In the genomic region with DNA sequence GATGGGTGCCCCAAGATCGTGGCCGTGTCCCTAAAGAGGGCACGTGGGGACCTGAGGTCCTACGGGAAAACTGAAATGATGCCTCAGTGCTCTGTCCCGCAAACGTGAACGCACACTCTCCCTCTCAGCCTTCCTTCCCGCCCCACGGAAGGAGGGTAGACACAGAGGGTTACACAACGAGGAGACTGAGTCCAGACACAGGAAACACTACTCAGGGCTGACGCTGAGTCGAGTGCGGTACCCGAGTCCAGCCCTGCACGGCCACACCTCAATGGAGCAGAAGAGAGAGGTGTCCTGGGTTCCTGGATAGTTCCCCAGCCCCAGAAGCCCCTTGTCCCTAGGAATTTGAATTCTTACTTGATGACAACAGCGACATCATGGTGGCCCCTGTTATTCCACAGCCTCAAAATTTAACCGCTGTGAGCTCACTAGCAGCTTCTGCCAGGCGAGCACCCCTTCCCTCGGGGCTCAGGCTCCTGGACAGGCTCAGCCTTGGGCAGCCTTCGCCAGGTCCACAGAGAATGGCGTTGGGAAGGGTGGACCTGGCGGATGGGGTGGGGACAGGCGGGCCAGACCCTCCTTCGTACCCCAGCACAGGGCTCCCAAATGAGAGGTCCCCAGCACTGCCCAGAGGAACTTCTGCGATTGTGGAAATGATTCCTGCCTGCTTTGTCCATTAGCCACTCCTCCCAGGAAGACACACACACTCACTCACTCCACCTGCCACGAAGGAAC, we compare ENCODE assay signal across 8 cellular contexts. TPM values are rescaled to one million over a fixed set of nuclear protein-coding genes. Genes with fewer than 3 reads are reported as not detected.
A peak's percentile ranks its signal among the peaks of the same experiment; 100 is the strongest.
DNase-seq lines count a peak whose midpoint lies in the region; ATAC-seq and TF ChIP-seq lines count a peak whose summit lies in the region.

No MANE protein-coding gene starts in this region.

- TF ChIP-seq POLR2A in adrenal gland (IDR thresholded peaks at IDR 0.05) (no peak), spleen (IDR thresholded peaks at IDR 0.05) (no peak)

- peak overlapping the region; percentile 39; the same call in 1 of the 2 replicates for H2AFZ ChIP-seq in OCI-LY3 (ENCODE audit: low read depth, low read length)

- DNase-seq in COLO668 (lab: John Stamatoyannopoulos, UW; ENCODE audit: unreplicated experiment): peak; percentile 39
- peak; percentile 12 to 63 (median 25) for DNase-seq in adrenal gland
- peak; percentile 86 for DNase-seq in spleen
- no peak for DNase-seq in NCI-H1092 (lab: John Stamatoyannopoulos, UW)
- no peak for DNase-seq in GM20000 (ENCODE audit: low spot score)

- H3K9me3 ChIP-seq in OCI-LY3 (ENCODE audit: insufficient read depth, low read length): no peaks in the 10 kb centered on the region
- H3K9me3 ChIP-seq in adrenal gland (replicated peaks in 1 of 3): no peaks in the 10 kb centered on the region
- H3K9me3 ChIP-seq in iPS-18a (ENCODE audit: control insufficient read depth, low read depth, low read length): no peaks in the 10 kb centered on the region
- no peaks in the 10 kb centered on the region for H3K9me3 ChIP-seq in spleen

- H3K27ac ChIP-seq in OCI-LY3 (ENCODE audit: low read length) (peak overlapping the region; percentile 46; the same call in 1 of the 2 replicates), adrenal gland (peak overlapping the region in 4 of 5 donors; percentile 74 to 97 (median 88)), iPS-18a (ENCODE audit: low read length) (no peak overlapping the region), spleen (peak overlapping the region; percentile 93 to 100 (median 96))

- WGBS in adrenal gland, 4 donors: 44 to 52% (median 48%) methylated on average over 15 to 26 of the region's 26 CpGs
- WGBS in spleen, 5 donors: 22 to 39% (median 30%) methylated on average over 20 to 26 of the region's 26 CpGs

- H3K36me3 ChIP-seq in OCI-LY3 (replicated peaks; ENCODE audit: low read depth, low read length) (peaks cover 6% of the 10 kb centered on the region), adrenal gland (replicated peaks in 1 of 2) (no peaks in the 10 kb centered on the region), iPS-18a (ENCODE audit: control insufficient read depth, low read depth, low read length) (no peaks in the 10 kb centered on the region), spleen (peaks cover 0 to 34% (median 1%) of the 10 kb centered on the region in 6 donors)

- peak overlapping the region; percentile 94 for H3K4me3 ChIP-seq in OCI-LY3 (ENCODE audit: low read length)
- peak overlapping the region in 2 of 4 donors; percentile 55 to 76 for H3K4me3 ChIP-seq in adrenal gland
- H3K4me3 ChIP-seq in iPS-18a (ENCODE audit: low read length): peak overlapping the region; percentile 51
- H3K4me3 ChIP-seq in spleen: peak overlapping the region; percentile 53 to 78 (median 60)

- peak overlapping the region; percentile 99 for H3K4me2 ChIP-seq in OCI-LY3 (ENCODE audit: low read length)

- TF ChIP-seq CTCF in OCI-LY3 (IDR thresholded peaks at IDR 0.05; ENCODE audit: low read depth, low read length) (no peak), adrenal gland (IDR thresholded peaks at IDR 0.05) (no peak), spleen (IDR thresholded peaks at IDR 0.05 in 8 of 11, conservative IDR thresholded peaks at IDR 0.05 in 3 of 11) (no peak), GM20000 (IDR thresholded peaks at IDR 0.05; ENCODE audit: extremely low read depth, missing control alignments) (no peak)

- H3K9ac ChIP-seq in OCI-LY3 (ENCODE audit: low read length) (peak overlapping the region; percentile 87), iPS-18a (ENCODE audit: low read length) (no peak overlapping the region)

- H3K27me3 ChIP-seq in OCI-LY3 (ENCODE audit: low read depth, low read length) (no peaks in the 10 kb centered on the region), adrenal gland (no peaks in the 10 kb centered on the region), iPS-18a (ENCODE audit: control insufficient read depth, insufficient read depth, low read length) (peaks cover 38% of the 10 kb centered on the region), spleen (replicated peaks in 1 of 7) (no peaks in the 10 kb centered on the region)

- intact Hi-C loops in adrenal gland (cut with DNase I): no loop called here
- intact Hi-C loops in spleen (cut with DNase I; ENCODE audit: low total_unique reads): no loop called here

- no peak for ATAC-seq in GM21360 (IDR thresholded peaks at IDR 0.05; ENCODE audit: unreplicated experiment)

- H3K4me1 ChIP-seq in OCI-LY3 (ENCODE audit: low read length): peaks cover 39% of the 10 kb centered on the region
- H3K4me1 ChIP-seq in adrenal gland (replicated peaks in 1 of 2): peaks cover 33 to 49% of the 10 kb centered on the region in 2 donors
- H3K4me1 ChIP-seq in iPS-18a (ENCODE audit: control insufficient read depth, low read depth, low read length): no peaks in the 10 kb centered on the region
- H3K4me1 ChIP-seq in spleen: peaks cover 58 to 93% (median 84%) of the 10 kb centered on the region in 6 donors

- peaks cover 9% of the 10 kb centered on the region; the same call in 1 of the 2 replicates for H4K20me1 ChIP-seq in OCI-LY3 (ENCODE audit: insufficient read depth, low read length)

- H3K79me2 ChIP-seq in OCI-LY3 (ENCODE audit: low read length): peaks cover 31% of the 10 kb centered on the region

RNA-seq across cellular contexts. Expression of gene RNPEPL1, which starts 1.0 kb away (rescaled TPM):
- total RNA-seq in adrenal gland: 10 to 100 TPM; 37.0 to 93.3 (median 59.5) TPM
- 100 to 1,000 TPM in 2 of 3 donors, 1 to 10 TPM in 1; 5.1 to 259 (median 110) TPM for polyA plus RNA-seq in adrenal gland
- total RNA-seq in spleen: 100 to 1,000 TPM in 2 of 7 donors, 10 to 100 TPM in 5; 57.2 to 116 (median 73.0) TPM
- 100 to 1,000 TPM in 2 of 3 donors, 10 to 100 TPM in 1; 79.8 to 165 (median 107) TPM for polyA plus RNA-seq in spleen

RNA-seq across cellular contexts. Expression of gene DUSP28, which starts 7.1 kb away (rescaled TPM):
- total RNA-seq in adrenal gland (10 to 100 TPM in 3 of 8 donors, 1 to 10 TPM in 5; 4.9 to 22.2 (median 8.3) TPM), spleen (10 to 100 TPM in 1 of 7 donors, 1 to 10 TPM in 6; 5.9 to 13.6 (median 7.1) TPM)
- polyA plus RNA-seq in adrenal gland (10 to 100 TPM in 1 of 3 donors, 1 to 10 TPM in 2; 7.2 to 14.5 (median 8.8) TPM), spleen (1 to 10 TPM; 6.5 to 9.0 (median 7.9) TPM)

RNA-seq across cellular contexts. Expression of gene ANKMY1, which starts 9.5 kb away (rescaled TPM):
- total RNA-seq in adrenal gland: 10 to 100 TPM in 5 of 8 donors, 1 to 10 TPM in 3; 7.2 to 20.3 (median 13.0) TPM
- 10 to 100 TPM in 2 of 3 donors, 1 to 10 TPM in 1; 8.1 to 31.7 (median 10.0) TPM for polyA plus RNA-seq in adrenal gland
- 10 to 100 TPM; 26.5 to 45.5 (median 30.1) TPM for total RNA-seq in spleen
- 10 to 100 TPM in 1 of 3 donors, 1 to 10 TPM in 2; 7.6 to 11.4 (median 8.1) TPM for polyA plus RNA-seq in spleen

RNA-seq across cellular contexts. Expression of gene CAPN10, which starts 19.2 kb away (rescaled TPM):
- total RNA-seq in adrenal gland (10 to 100 TPM; 17.3 to 41.8 (median 24.6) TPM), spleen (10 to 100 TPM; 43.0 to 82.6 (median 59.4) TPM)
- polyA plus RNA-seq in adrenal gland (100 to 1,000 TPM in 2 of 3 donors, 1 to 10 TPM in 1; 4.7 to 158 (median 102) TPM), spleen (10 to 100 TPM; 34.7 to 83.1 (median 66.1) TPM)

RNA-seq across cellular contexts. Expression of gene GPR35, which starts 58.0 kb away (rescaled TPM):
- total RNA-seq in adrenal gland (1 to 10 TPM in 3 of 8 donors, under 1 TPM in 4, not detected in 1; 0.32 to 1.3 (median 0.96) TPM), spleen (10 to 100 TPM; 10.3 to 25.3 (median 18.7) TPM)
- polyA plus RNA-seq in adrenal gland (1 to 10 TPM in 2 of 3 donors, under 1 TPM in 1; 0.07 to 5.7 (median 3.5) TPM), spleen (10 to 100 TPM in 2 of 3 donors, 1 to 10 TPM in 1; 7.4 to 19.1 (median 17.8) TPM)

Comparison
In these comparisons a context has a peak if more than half of its experiments do, and no peak if none do; other contexts are left out.
1. DNase-seq: peak in COLO668 (single experiment), adrenal gland (7 of 7) and spleen (single experiment); none in NCI-H1092 (single experiment) and GM20000 (single experiment).